In the genomic region with DNA sequence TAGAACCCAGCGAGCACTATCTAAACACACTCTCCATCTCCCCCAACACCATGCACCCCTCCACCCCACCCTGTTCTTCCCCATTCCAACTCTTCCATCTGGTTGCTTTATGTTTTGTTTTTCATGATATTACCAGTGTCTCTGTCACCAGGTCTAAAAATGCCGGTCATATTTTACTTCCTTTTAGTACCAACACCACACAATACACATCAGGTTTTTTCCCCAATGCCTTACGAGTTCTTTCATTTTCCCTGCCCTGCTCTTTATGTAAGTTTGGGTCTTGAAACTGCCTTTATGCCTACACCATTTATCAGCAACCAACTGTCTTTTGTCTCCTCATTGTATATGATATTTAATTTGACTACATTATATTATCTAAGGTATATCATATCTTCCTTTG, we compare ENCODE assay signal across 14 cellular contexts. TPM values are rescaled to one million over a fixed set of nuclear protein-coding genes. Genes with fewer than 3 reads are reported as not detected.
DNase-seq lines count a peak whose midpoint lies in the region; ATAC-seq, FAIRE-seq and TF ChIP-seq lines count a peak whose summit lies in the region.
"Had no signal": no experiment of that assay in that cellular context is flagged by ENCODE, and none has a peak within 500 bp of the region (broad histone marks: within the 10 kb centered on the region; RNA-seq: fewer than 3 reads in every experiment).

No MANE protein-coding gene starts in this region.

- H3K4me3 ChIP-seq in Karpas-422 (ENCODE audit: low read length) (no peak overlapping the region), astrocyte (ENCODE audit: insufficient read depth, low read depth, low read length) (no peak overlapping the region)

- no peaks in the 10 kb centered on the region for H3K4me1 Mint-ChIP-seq in astrocyte (ENCODE audit: low read depth, unreplicated experiment)
- H3K4me1 Mint-ChIP-seq in chondrocyte (ENCODE audit: low read depth), result no peaks in the 10 kb centered on the region

- H3K4me2 ChIP-seq in Karpas-422 (ENCODE audit: low read depth, low read length, poor library complexity, severe bottlenecking) (no peak overlapping the region), astrocyte (ENCODE audit: low read length) (no peak overlapping the region)

- H3K4me1 ChIP-seq in Karpas-422 (ENCODE audit: low read length), result peaks cover 7% of the 10 kb centered on the region
- no peaks in the 10 kb centered on the region for H3K4me1 ChIP-seq in astrocyte (ENCODE audit: insufficient read depth, low read length)

- H3K9me2 ChIP-seq in Karpas-422 (replicated peaks; ENCODE audit: insufficient read depth, low read length), result no peaks in the 10 kb centered on the region

- no peaks in the 10 kb centered on the region for H3K27me3 ChIP-seq in Karpas-422 (ENCODE audit: low read length)
- H3K27me3 ChIP-seq in astrocyte (ENCODE audit: insufficient read depth, low read length), result no peaks in the 10 kb centered on the region

- H3K9me3 Mint-ChIP-seq in astrocyte (ENCODE audit: unreplicated experiment) (peaks cover 1% of the 10 kb centered on the region), chondrocyte (ENCODE audit: low read depth) (no peaks in the 10 kb centered on the region)

- H4K20me1 ChIP-seq in Karpas-422 (ENCODE audit: insufficient read depth, low read depth, low read length) (no peaks in the 10 kb centered on the region), astrocyte (ENCODE audit: insufficient read depth, low read length) (no peaks in the 10 kb centered on the region)

- H3K9ac ChIP-seq in Karpas-422 (ENCODE audit: low read length) (no peak overlapping the region), astrocyte (ENCODE audit: low read length) (no peak overlapping the region)

- H3K27me3 Mint-ChIP-seq in astrocyte (ENCODE audit: low read depth, unreplicated experiment), result no peaks in the 10 kb centered on the region
- H3K27me3 Mint-ChIP-seq in chondrocyte (ENCODE audit: low read depth), result no peaks in the 10 kb centered on the region
- H3K27me3 Mint-ChIP-seq: naive thymus-derived CD8-positive, alpha-beta T cell had no signal

- no peaks in the 10 kb centered on the region for H3K9me3 ChIP-seq in Karpas-422 (ENCODE audit: low read length)
- H3K9me3 ChIP-seq in astrocyte (ENCODE audit: insufficient read depth, low read depth, low read length), result no peaks in the 10 kb centered on the region

- H3K27ac Mint-ChIP-seq in astrocyte (ENCODE audit: unreplicated experiment), result peak overlapping the region; percentile 2
- H3K27ac Mint-ChIP-seq in chondrocyte (ENCODE audit: unreplicated experiment), result no peak overlapping the region

- ATAC-seq in GM19351 (IDR thresholded peaks at IDR 0.05; ENCODE audit: unreplicated experiment), result peak; percentile 68
- ATAC-seq in GM18867 (IDR thresholded peaks at IDR 0.05; ENCODE audit: unreplicated experiment), result no peak
- ATAC-seq: naive thymus-derived CD8-positive, alpha-beta T cell had no signal

- H3K4me3 Mint-ChIP-seq in astrocyte (ENCODE audit: unreplicated experiment), result no peak overlapping the region
- H3K4me3 Mint-ChIP-seq in chondrocyte (ENCODE audit: unreplicated experiment), result no peak overlapping the region

- H3K36me3 ChIP-seq in Karpas-422 (ENCODE audit: insufficient read depth, low read length) (no peaks in the 10 kb centered on the region), astrocyte (ENCODE audit: insufficient read depth, low read length) (no peaks in the 10 kb centered on the region)

- TF ChIP-seq CTCF in astrocyte (IDR thresholded peaks at IDR 0.05; ENCODE audit: insufficient read depth, low read depth, low read length) (no peak), chondrocyte (IDR thresholded peaks at IDR 0.05) (no peak)

- H3K79me2 ChIP-seq in Karpas-422 (ENCODE audit: low read length) (no peaks in the 10 kb centered on the region), astrocyte (ENCODE audit: insufficient read depth, low read length) (no peaks in the 10 kb centered on the region)

- H3K27ac ChIP-seq in Karpas-422 (ENCODE audit: low read length), result no peak overlapping the region
- no peak overlapping the region for H3K27ac ChIP-seq in astrocyte (ENCODE audit: low read depth, low read length)
- H3K27ac ChIP-seq: VCaP had no signal

- peak; percentile 30 for DNase-seq in GDM1 (lab: John Stamatoyannopoulos, UW)
- no peak for DNase-seq in Karpas-422
- DNase-seq in astrocyte (ENCODE audit: low read depth), result no peak
- DNase-seq in SKM-1 (lab: John Stamatoyannopoulos, UW; ENCODE audit: unreplicated experiment), result no peak
- DNase-seq in medulla oblongata (ENCODE audit: extremely low spot score), result no peak
- DNase-seq in chondrocyte (ENCODE audit: low spot score), result no peak
- DNase-seq: AML-193; naive thymus-derived CD8-positive, alpha-beta T cell; NCI-H1930; SHP77; trophoblast cell had no signal

- peak overlapping the region; percentile 79; the same call in 1 of the 2 replicates for H2AFZ ChIP-seq in Karpas-422 (ENCODE audit: low read length)
- no peak overlapping the region for H2AFZ ChIP-seq in astrocyte (ENCODE audit: low read depth, low read length)

- H3K36me3 Mint-ChIP-seq in astrocyte (ENCODE audit: low read depth, unreplicated experiment), result no peaks in the 10 kb centered on the region
- no peaks in the 10 kb centered on the region for H3K36me3 Mint-ChIP-seq in chondrocyte (ENCODE audit: low read depth)
- H3K36me3 Mint-ChIP-seq: naive thymus-derived CD8-positive, alpha-beta T cell had no signal

- no peak for FAIRE-seq in astrocyte (lab: Jason Lieb, UNC)

RNA-seq across cellular contexts. Expression of a gene that starts 10.1 kb away (rescaled TPM):
- total RNA-seq in Karpas-422 (2014; rRNA removed; shearing (Covaris generic); ENCODE audit: low replicate concordance), result 176 and 244 TPM in 2 replicates
- total RNA-seq in astrocyte, result 20.0 and 23.5 TPM in 2 replicates
- 21.3 to 23.0 TPM (median 21.5 TPM) in 3 replicates for total RNA-seq in chondrocyte
